ENCODE assay signal across 15 cellular contexts in genomic region chr21:37159053-37159776, GRCh38.
DNase-seq lines count a peak whose midpoint lies in the region; ATAC-seq and TF ChIP-seq lines count a peak whose summit lies in the region.
"Had no signal": no experiment of that assay in that cellular context is flagged by ENCODE, and none has a peak within 500 bp of the region (broad histone marks: within the 10 kb centered on the region; RNA-seq: fewer than 3 reads in every experiment).

No MANE protein-coding gene starts in this region.

- H3K36me3 Mint-ChIP-seq in nephron progenitor cell (ENCODE audit: low read depth) (peaks cover 87% of the 10 kb centered on the region), osteocyte (ENCODE audit: unreplicated experiment) (peaks cover 70% of the 10 kb centered on the region)

- no peak overlapping the region for H3K4me3 ChIP-seq in LNCaP clone FGC (ENCODE audit: low read depth, low read length)
- H3K4me3 ChIP-seq: breast epithelium, esophagus squamous epithelium had no signal

- no peak overlapping the region for H3K4me3 Mint-ChIP-seq in nephron progenitor cell
- H3K4me3 Mint-ChIP-seq in osteocyte (ENCODE audit: unreplicated experiment) = no peak overlapping the region
- H3K4me3 Mint-ChIP-seq: IgD-negative memory B cell had no signal

- peak; percentile 39 for DNase-seq in GM10248 (ENCODE audit: extremely low spot score)
- peak; percentile 52 for DNase-seq in LNCaP clone FGC (ENCODE audit: low read depth)
- DNase-seq in nephron progenitor cell = no peak
- no peak for DNase-seq in ACHN
- DNase-seq in osteocyte (ENCODE audit: extremely low spot score, unreplicated experiment) = no peak
- no peak for DNase-seq in mucosa of gallbladder (ENCODE audit: low spot score)
- DNase-seq: DMS79, esophagus squamous epithelium, kidney, NCI-H2171, occipital lobe had no signal

- H3K27me3 Mint-ChIP-seq in nephron progenitor cell (ENCODE audit: low read depth, poor library complexity) (no peaks in the 10 kb centered on the region), osteocyte (ENCODE audit: unreplicated experiment) (no peaks in the 10 kb centered on the region)
- H3K27me3 Mint-ChIP-seq: IgD-negative memory B cell had no signal

- ATAC-seq in GM19025 (IDR thresholded peaks at IDR 0.05; ENCODE audit: low read depth, unreplicated experiment) (peak; percentile 58), HG02759 (IDR thresholded peaks at IDR 0.05; ENCODE audit: unreplicated experiment) (no peak)

- in situ Hi-C loops in ACHN (cut with HindIII; ENCODE audit: low pct_ligation_motif_present, low pct_unique_long_range_greater_than_20kb, low sequenced_read_pairs) = no loop called here

- POLR2A ChIA-PET in GM10248 (lab: Yijun Ruan, JAX) = no interaction called here

- H3K9me3 Mint-ChIP-seq in nephron progenitor cell (no peaks in the 10 kb centered on the region), osteocyte (ENCODE audit: unreplicated experiment) (no peaks in the 10 kb centered on the region)
- H3K9me3 Mint-ChIP-seq: IgD-negative memory B cell had no signal

- H3K27ac Mint-ChIP-seq in nephron progenitor cell = peak overlapping the region; percentile 5
- H3K27ac Mint-ChIP-seq in osteocyte (ENCODE audit: unreplicated experiment) = no peak overlapping the region

- CTCF ChIA-PET in GM10248 (lab: Yijun Ruan, JAX) = interaction anchor here (1.0 to 2.6 kb wide), 4 partner anchors 8 to 405 kb away, joined by 3 to 21 read pairs (median 4); no protein-coding TSS in a partner anchor

- no peak for TF ChIP-seq CTCF in GM10248 (IDR thresholded peaks at IDR 0.05; ENCODE audit: control extremely low read depth, extremely low read depth, low read depth, missing control alignments)
- no peak for TF ChIP-seq CTCF in LNCaP clone FGC (IDR thresholded peaks at IDR 0.05; ENCODE audit: control insufficient read depth, extremely low read depth, insufficient read depth)
- no peak for TF ChIP-seq CTCF in nephron progenitor cell (IDR thresholded peaks at IDR 0.05)
- no peak for TF ChIP-seq CTCF in osteocyte (IDR thresholded peaks at IDR 0.05)

- H3K4me1 Mint-ChIP-seq in nephron progenitor cell = peaks cover 20% of the 10 kb centered on the region
- H3K4me1 Mint-ChIP-seq in osteocyte (ENCODE audit: unreplicated experiment) = no peaks in the 10 kb centered on the region

Comparison
In these comparisons a context has a peak if more than half of its experiments do, and no peak if none do; other contexts are left out.
1. DNase-seq: peak in GM10248 (single experiment) and LNCaP clone FGC (single experiment); none in nephron progenitor cell (single experiment), ACHN (single experiment), osteocyte (single experiment) and mucosa of gallbladder (single experiment).